In genomic region chr11:62077136-62077535, GRCh38 we compare ENCODE assay signal across 30 cellular contexts.
"Had no signal": no experiment of that assay in that cellular context is flagged by ENCODE, and none has a peak within 500 bp of the region (broad histone marks: within the 10 kb centered on the region; RNA-seq: fewer than 3 reads in every experiment).

No MANE protein-coding gene starts in this region.

- ATAC-seq: activated CD8-positive, alpha-beta memory T cell treated with anti-CD3 and anti-CD28 coated beads, Interleukin-2, amount 10 ng/mL, durations not matched to agents 7 days and 5 days; Panc1; Right ventricle myocardium inferior; T-cell had no signal

- H3K36me3 Mint-ChIP-seq: activated CD8-positive, alpha-beta memory T cell treated with anti-CD3 and anti-CD28 coated beads, Interleukin-2, amount 10 ng/mL, durations not matched to agents 7 days and 5 days; activated naive CD8-positive, alpha-beta T cell; T-cell had no signal

- H3K27me3 ChIP-seq: brain microvascular endothelial cell, cardiac muscle cell had no signal

- H3K4me3 ChIP-seq: cardiac muscle cell, SK-N-MC had no signal

- H3K27ac Mint-ChIP-seq: activated B cell treated with CpG ODN at 0.5 μM for 24 hours; activated CD4-positive, alpha-beta T cell treated with anti-CD3 and anti-CD28 coated beads, Interleukin-2, amount 10 ng/mL, durations not matched to agents 24 days and 14 days; activated CD8-positive, alpha-beta memory T cell treated with anti-CD3 and anti-CD28 coated beads, Interleukin-2, amount 10 ng/mL, durations not matched to agents 7 days and 5 days; activated naive CD4-positive, alpha-beta T cell treated with anti-CD3 and anti-CD28 coated beads for 36 hours; activated naive CD8-positive, alpha-beta T cell; activated T-cell treated with anti-CD3 and anti-CD28 coated beads, Interleukin-2, amount 50 U/mL, for 24 hours; activated T-helper 1 cell treated with anti-CD3 and anti-CD28 coated beads, Interleukin-12 subunit alpha, Interleukin-12 subunit beta, Interleukin-2, Interleukin-4 antibody, amounts not matched to agents 30 ng/mL and 10 ng/mL and 1 ng/mL, durations not matched to agents 14 hours and 24 hours and 36 hours; T-cell had no signal

- H3K36me3 ChIP-seq: brain microvascular endothelial cell, cardiac muscle cell had no signal

- H3K9me3 Mint-ChIP-seq: activated B cell treated with CpG ODN at 0.5 μM for 24 hours; activated CD4-positive, alpha-beta T cell treated with anti-CD3 and anti-CD28 coated beads, Interleukin-2, amount 10 ng/mL, durations not matched to agents 24 days and 14 days; activated naive CD4-positive, alpha-beta T cell treated with anti-CD3 and anti-CD28 coated beads for 36 hours; activated T-cell treated with anti-CD3 and anti-CD28 coated beads, Interleukin-2, amount 50 U/mL, for 24 hours; activated T-helper 1 cell treated with anti-CD3 and anti-CD28 coated beads, Interleukin-12 subunit alpha, Interleukin-12 subunit beta, Interleukin-2, Interleukin-4 antibody, amounts not matched to agents 30 ng/mL and 10 ng/mL and 1 ng/mL, durations not matched to agents 14 hours and 24 hours and 36 hours; T-cell had no signal

- H3K27ac ChIP-seq: brain microvascular endothelial cell, cardiac muscle cell, KMS-11, SK-N-MC had no signal

- H3K27me3 Mint-ChIP-seq: activated B cell treated with CpG ODN at 0.5 μM for 24 hours; activated naive CD8-positive, alpha-beta T cell; activated T-cell treated with anti-CD3 and anti-CD28 coated beads, Interleukin-2, amount 50 U/mL, for 24 hours had no signal

- H3K4me3 Mint-ChIP-seq: activated B cell treated with CpG ODN at 0.5 μM for 24 hours; activated CD4-positive, alpha-beta T cell treated with anti-CD3 and anti-CD28 coated beads, Interleukin-2, amount 10 ng/mL, durations not matched to agents 24 days and 14 days; activated CD8-positive, alpha-beta memory T cell treated with anti-CD3 and anti-CD28 coated beads, Interleukin-2, amount 10 ng/mL, durations not matched to agents 7 days and 5 days; activated naive CD4-positive, alpha-beta T cell treated with anti-CD3 and anti-CD28 coated beads for 36 hours; activated naive CD8-positive, alpha-beta T cell; activated T-cell treated with anti-CD3 and anti-CD28 coated beads, Interleukin-2, amount 50 U/mL, for 24 hours; activated T-helper 1 cell treated with anti-CD3 and anti-CD28 coated beads, Interleukin-12 subunit alpha, Interleukin-12 subunit beta, Interleukin-2, Interleukin-4 antibody, amounts not matched to agents 30 ng/mL and 10 ng/mL and 1 ng/mL, durations not matched to agents 14 hours and 24 hours and 36 hours; T-cell had no signal

- DNase-seq: activated B cell treated with CpG ODN at 0.5 μM for 24 hours; activated CD4-positive, alpha-beta T cell treated with anti-CD3 and anti-CD28 coated beads for 1 hour; activated CD4-positive, alpha-beta T cell treated with anti-CD3 and anti-CD28 coated beads, Interleukin-2, amount 10 ng/mL, durations not matched to agents 24 days and 14 days; activated CD4-positive, alpha-beta T cell treated with anti-CD3 and anti-CD28 coated beads, Interleukin-2, amount 50 U/mL, for 48 hours; activated CD8-positive, alpha-beta memory T cell treated with anti-CD3 and anti-CD28 coated beads, Interleukin-2, amount 10 ng/mL, durations not matched to agents 7 days and 5 days; activated effector memory CD4-positive, alpha-beta T cell treated with Interleukin-2 at 50 U/mL for 16 hours; activated naive CD4-positive, alpha-beta T cell treated with anti-CD3 and anti-CD28 coated beads for 36 hours; activated T-cell treated with anti-CD3 and anti-CD28 coated beads, Interleukin-2, amount 50 U/mL, for 24 hours; brain microvascular endothelial cell; MV-4-11; NCI-H1105 treated with DMSO at 0.1 percent for 48 hours; NCI-H1436 treated with DMSO at 0.1 percent for 48 hours; NCI-H187; NCI-H2081 treated with DMSO at 0.1 percent for 48 hours; NCI-H2171; NCI-H2227 treated with DMSO at 0.1 percent for 48 hours; NCI-H526 treated with DMSO at 0.1 percent for 48 hours; NK-92 treated with Interleukin-12 subunit alpha and Interleukin-12 subunit beta, amount 100 ng/mL, for 24 hours; OCI-M1; RPMI8226; T-cell; T-helper 2 cell; T1000 had no signal

- H3K4me2 ChIP-seq: KMS-11 had no signal

- H3K9ac ChIP-seq: KMS-11 had no signal
